Comparison of ENCODE assay signal across 21 cellular contexts in the genomic region with DNA sequence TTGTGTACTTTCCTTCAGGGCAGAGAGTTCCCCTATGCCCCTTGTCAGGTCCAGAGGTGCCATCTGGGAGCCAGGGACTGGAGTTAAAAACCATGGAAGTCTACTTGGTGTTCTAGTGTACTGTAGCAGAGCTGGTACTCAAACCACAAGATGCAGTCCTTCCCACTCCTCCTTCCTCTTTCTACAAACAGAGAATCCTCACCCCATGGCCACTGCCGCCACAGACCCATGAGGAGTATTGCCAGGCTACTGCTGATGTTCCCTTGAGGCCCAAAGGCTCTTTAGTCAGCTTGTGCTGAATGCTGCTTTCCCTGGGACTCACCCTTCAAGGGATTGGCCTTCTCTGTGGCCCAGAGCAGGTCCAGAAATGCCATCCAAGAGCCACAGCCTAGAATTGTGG.
DNase-seq lines count a peak whose midpoint lies in the region; ATAC-seq and TF ChIP-seq lines count a peak whose summit lies in the region.
"Had no signal": no experiment of that assay in that cellular context is flagged by ENCODE, and none has a peak within 500 bp of the region (broad histone marks: within the 10 kb centered on the region; RNA-seq: fewer than 3 reads in every experiment).

No MANE protein-coding gene starts in this region.

- TF ChIP-seq POLR2A in thyroid gland (IDR thresholded peaks at IDR 0.05), result no peak

- H3K4me3 ChIP-seq in OCI-LY3 (ENCODE audit: low read length) (no peak overlapping the region), lower lobe of right lung (no peak overlapping the region), thyroid gland (replicated peaks in 1 of 3) (no peak overlapping the region)
- H3K4me3 ChIP-seq: esophagus squamous epithelium, HAP-1 had no signal

- H3K9me3 ChIP-seq in OCI-LY3 (ENCODE audit: insufficient read depth, low read length) (no peaks in the 10 kb centered on the region), lower lobe of right lung (no peaks in the 10 kb centered on the region), thyroid gland (no peaks in the 10 kb centered on the region)
- H3K9me3 ChIP-seq: Caco-2, HAP-1 had no signal

- ATAC-seq in lower lobe of right lung (peak; percentile 31 to 55), HG03354 (IDR thresholded peaks at IDR 0.05; ENCODE audit: poor library complexity, severe bottlenecking, unreplicated experiment) (no peak)
- ATAC-seq: activated CD8-positive, alpha-beta T cell treated with anti-CD3 and anti-CD28 coated beads, Interleukin-2, amount 10 ng/mL, durations not matched to agents 7 days and 5 days had no signal

- WGBS in thyroid gland, 2 donors, result 100% methylated on average over 1 of the region's 1 CpG

- DNase-seq in SIG-M5 treated with dmso at 0.1 percent for 504 hours (lab: John Stamatoyannopoulos, UW; ENCODE audit: unreplicated experiment), result peak; percentile 51
- no peak for DNase-seq in SIG-M5 (lab: John Stamatoyannopoulos, UW)
- DNase-seq in lower lobe of right lung, result peak; percentile 51
- DNase-seq in thyroid gland, result no peak
- no peak for DNase-seq in activated T-cell treated with anti-CD3 and anti-CD28 coated beads, Interleukin-2, amount 50 U/mL, for 48 hours
- DNase-seq in NCI-H1694 treated with DMSO at 0.1 percent for 48 hours (lab: John Stamatoyannopoulos, UW), result no peak
- DNase-seq: activated CD8-positive, alpha-beta T cell treated with anti-CD3 and anti-CD28 coated beads, Interleukin-2, amount 10 ng/mL, durations not matched to agents 7 days and 5 days; activated T-cell treated with anti-CD3 and anti-CD28 coated beads, Interleukin-2, amount 50 U/mL, for 24 hours; AML-193; Caco-2; effector memory CD4-positive, alpha-beta T cell; esophagus squamous epithelium; NCI-H1417 treated with DMSO at 0.1 percent for 48 hours; NCI-H524; nephron progenitor cell; posterior cingulate gyrus; stimulated activated CD4-positive, alpha-beta T cell treated with anti-CD3 and anti-CD28 coated beads, Interleukin-2, amount 100 ng/mL, for 24 hours had no signal

- H3K27me3 ChIP-seq in OCI-LY3 (ENCODE audit: low read depth, low read length) (no peaks in the 10 kb centered on the region), lower lobe of right lung (ENCODE audit: low read depth) (no peaks in the 10 kb centered on the region), thyroid gland (no peaks in the 10 kb centered on the region)
- H3K27me3 ChIP-seq: esophagus squamous epithelium had no signal

- intact Hi-C loops in lower lobe of right lung (cut with DNase I) (no loop called here), thyroid gland (cut with DNase I) (no loop called here)

- H3K36me3 ChIP-seq in OCI-LY3 (replicated peaks; ENCODE audit: low read depth, low read length) (no peaks in the 10 kb centered on the region), lower lobe of right lung (no peaks in the 10 kb centered on the region), thyroid gland (no peaks in the 10 kb centered on the region)
- H3K36me3 ChIP-seq: esophagus squamous epithelium, HAP-1 had no signal

- H3K27ac ChIP-seq in OCI-LY3 (ENCODE audit: low read length), result no peak overlapping the region
- no peak overlapping the region for H3K27ac ChIP-seq in lower lobe of right lung
- peak overlapping the region; percentile 80 to 93 (median 86) for H3K27ac ChIP-seq in thyroid gland
- H3K27ac ChIP-seq: 22Rv1 had no signal

- no peaks in the 10 kb centered on the region for H4K20me1 ChIP-seq in OCI-LY3 (ENCODE audit: insufficient read depth, low read length)

- 0 out of 2 replicates have a peak overlapping the region, but pooled peaks have one; percentile 11 for H2AFZ ChIP-seq in OCI-LY3 (ENCODE audit: low read depth, low read length)

- H3K4me1 ChIP-seq in OCI-LY3 (ENCODE audit: low read length) (peaks cover 17% of the 10 kb centered on the region), lower lobe of right lung (peaks cover 15% of the 10 kb centered on the region), thyroid gland (peaks cover 20 to 21% of the 10 kb centered on the region in 2 donors)
- H3K4me1 ChIP-seq: Caco-2, HAP-1 had no signal

- H3K9ac ChIP-seq in OCI-LY3 (ENCODE audit: low read length), result no peak overlapping the region

- no peak for TF ChIP-seq CTCF in OCI-LY3 (IDR thresholded peaks at IDR 0.05; ENCODE audit: low read depth, low read length)
- TF ChIP-seq CTCF in lower lobe of right lung (IDR thresholded peaks at IDR 0.05), result no peak
- TF ChIP-seq CTCF in thyroid gland (IDR thresholded peaks at IDR 0.05), result no peak

- no peaks in the 10 kb centered on the region for H3K79me2 ChIP-seq in OCI-LY3 (ENCODE audit: low read length)

- no peak overlapping the region for H3K4me2 ChIP-seq in OCI-LY3 (ENCODE audit: low read length)

Comparison
In these comparisons a context has a peak if more than half of its experiments do, and no peak if none do; other contexts are left out.
1. DNase-seq: peak in SIG-M5 treated with dmso at 0.1 percent for 504 hours (single experiment) and lower lobe of right lung (single experiment); none in SIG-M5 (single experiment), thyroid gland (0 of 2), activated T-cell treated with anti-CD3 and anti-CD28 coated beads, Interleukin-2, amount 50 U/mL, for 48 hours (0 of 2) and NCI-H1694 treated with DMSO at 0.1 percent for 48 hours (single experiment).
2. H3K27ac ChIP-seq: peak in thyroid gland (3 of 3); none in OCI-LY3 (single experiment) and lower lobe of right lung (single experiment).